Comparison of ENCODE assay signal across 10 cellular contexts in genomic region chr20:13219327-13220193, GRCh38. TPM values are rescaled to one million over a fixed set of nuclear protein-coding genes. Genes with fewer than 3 reads are reported as not detected.
DNase-seq lines count a peak whose midpoint lies in the region; TF ChIP-seq lines count a peak whose summit lies in the region.
"Had no signal": no experiment of that assay in that cellular context is flagged by ENCODE, and none has a peak within 500 bp of the region (broad histone marks: within the 10 kb centered on the region; RNA-seq: fewer than 3 reads in every experiment).

No MANE protein-coding gene starts in this region.

- peak overlapping the region; percentile 81 for H3K4me3 ChIP-seq in coronary artery
- peak overlapping the region; percentile 40 to 60 for H3K4me3 ChIP-seq in testis
- no peak overlapping the region for H3K4me3 ChIP-seq in MM.1S (ENCODE audit: low read length)

- peaks cover 23% of the 10 kb centered on the region for H3K4me1 Mint-ChIP-seq in activated T-cell treated with anti-CD3 and anti-CD28 coated beads, Interleukin-2, amount 50 U/mL, for 24 hours (ENCODE audit: low read depth)
- peaks cover 14% of the 10 kb centered on the region for H3K4me1 Mint-ChIP-seq in mesothelial cell of epicardium

- no peak overlapping the region for H3K27ac Mint-ChIP-seq in activated T-cell treated with anti-CD3 and anti-CD28 coated beads, Interleukin-2, amount 50 U/mL, for 24 hours
- peak overlapping the region; percentile 68 for H3K27ac Mint-ChIP-seq in mesothelial cell of epicardium

- TF ChIP-seq CTCF in coronary artery (IDR thresholded peaks at IDR 0.05) (no peak), mesothelial cell of epicardium (IDR thresholded peaks at IDR 0.05; ENCODE audit: unreplicated experiment) (no peak), testis (IDR thresholded peaks at IDR 0.05) (no peak), MM.1S (IDR thresholded peaks at IDR 0.05; ENCODE audit: low read length) (no peak)

- no peak for TF ChIP-seq POLR2A in testis (IDR thresholded peaks at IDR 0.05)

- intact Hi-C loops in testis (cut with DNase I; ENCODE audit: low total_unique reads): no loop called here

- no peaks in the 10 kb centered on the region for H3K9me3 Mint-ChIP-seq in activated T-cell treated with anti-CD3 and anti-CD28 coated beads, Interleukin-2, amount 50 U/mL, for 24 hours
- H3K9me3 Mint-ChIP-seq in mesothelial cell of epicardium: no peaks in the 10 kb centered on the region

- H2AFZ ChIP-seq in MM.1S (ENCODE audit: low read length): no peak overlapping the region

- H3K9ac ChIP-seq in MM.1S (ENCODE audit: low read length): no peak overlapping the region

- no peak overlapping the region for H3K4me2 ChIP-seq in MM.1S (ENCODE audit: low read depth, low read length)

- H3K9me3 ChIP-seq in testis: no peaks in the 10 kb centered on the region
- no peaks in the 10 kb centered on the region for H3K9me3 ChIP-seq in MM.1S (replicated peaks; ENCODE audit: insufficient read depth, low read length)

- no peaks in the 10 kb centered on the region for H3F3A ChIP-seq in MM.1S (ENCODE audit: insufficient read depth, low read length)

- no peak for DNase-seq in activated T-cell treated with anti-CD3 and anti-CD28 coated beads, Interleukin-2, amount 50 U/mL, for 24 hours
- no peak for DNase-seq in activated T-cell treated with anti-CD3 and anti-CD28 coated beads, Interleukin-2, amount 50 U/mL, for 48 hours
- no peak for DNase-seq in coronary artery (ENCODE audit: low spot score)
- no peak for DNase-seq in mesothelial cell of epicardium (ENCODE audit: low spot score in 2 of 2, unreplicated experiment in 2 of 2)
- DNase-seq in testis: no peak
- DNase-seq in MM.1S: no peak
- DNase-seq in A172 (ENCODE audit: low spot score): no peak
- DNase-seq in NCI-H82 treated with DMSO at 0.1 percent for 48 hours (lab: John Stamatoyannopoulos, UW; ENCODE audit: unreplicated experiment): no peak
- DNase-seq: SW 1271 had no signal

- H4K20me1 ChIP-seq in MM.1S (ENCODE audit: insufficient read depth, low read length): no peaks in the 10 kb centered on the region

- peaks cover 79% of the 10 kb centered on the region for H3K27me3 Mint-ChIP-seq in activated T-cell treated with anti-CD3 and anti-CD28 coated beads, Interleukin-2, amount 50 U/mL, for 24 hours
- H3K27me3 Mint-ChIP-seq in mesothelial cell of epicardium (ENCODE audit: low read depth): peaks cover 85% of the 10 kb centered on the region

- H3K36me3 Mint-ChIP-seq in activated T-cell treated with anti-CD3 and anti-CD28 coated beads, Interleukin-2, amount 50 U/mL, for 24 hours (ENCODE audit: low read depth): peaks cover 2% of the 10 kb centered on the region
- H3K36me3 Mint-ChIP-seq in mesothelial cell of epicardium: no peaks in the 10 kb centered on the region

- peaks cover 10% of the 10 kb centered on the region for H3K4me1 ChIP-seq in testis
- H3K4me1 ChIP-seq in MM.1S (ENCODE audit: low read length): no peaks in the 10 kb centered on the region

- no peaks in the 10 kb centered on the region for H3K79me2 ChIP-seq in MM.1S (ENCODE audit: low read length)

- H3K27ac ChIP-seq in coronary artery: no peak overlapping the region
- H3K27ac ChIP-seq in testis: no peak overlapping the region
- no peak overlapping the region for H3K27ac ChIP-seq in MM.1S (ENCODE audit: low read length)

- H3K27me3 ChIP-seq in testis (no peaks in the 10 kb centered on the region), MM.1S (replicated peaks; ENCODE audit: insufficient read depth, low read length) (peaks cover 37% of the 10 kb centered on the region)

- 7 to 9% methylated on average over 38 of the region's 38 CpGs for WGBS in testis, 2 donors

- H3K4me3 Mint-ChIP-seq in activated T-cell treated with anti-CD3 and anti-CD28 coated beads, Interleukin-2, amount 50 U/mL, for 24 hours: peak overlapping the region; percentile 79
- H3K4me3 Mint-ChIP-seq in mesothelial cell of epicardium: peak overlapping the region; percentile 79

- H3K9me2 ChIP-seq in MM.1S (replicated peaks; ENCODE audit: insufficient read depth, low read length): no peaks in the 10 kb centered on the region

- no peaks in the 10 kb centered on the region for H3K36me3 ChIP-seq in testis (ENCODE audit: low read depth, missing control alignments)
- no peaks in the 10 kb centered on the region for H3K36me3 ChIP-seq in MM.1S (replicated peaks; ENCODE audit: insufficient read depth, low read length)

RNA-seq across cellular contexts. Expression of gene ISM1, which starts 1.5 kb away (rescaled TPM):
- total RNA-seq in mesothelial cell of epicardium (5.0 to 6.0 TPM (median 5.6 TPM) in 3 replicates), testis (under 1 TPM; 0.50 to 0.55 TPM)
- 1.3 TPM for polyA plus RNA-seq in testis (ENCODE audit: insufficient read depth, low read depth, low replicate concordance)
- not detected in 2 replicates for total RNA-seq in A172 (2014; rRNA removed; shearing (Covaris generic))
- total RNA-seq: myocyte had no signal
